15 cellular contexts compared by ENCODE assay signal in genomic region chr2:187078297-187078696, GRCh38.
A peak's percentile ranks its signal among the peaks of the same experiment; 100 is the strongest.
DNase-seq lines count a peak whose midpoint lies in the region; ATAC-seq, FAIRE-seq and TF ChIP-seq lines count a peak whose summit lies in the region.
"Had no signal": no experiment of that assay in that cellular context is flagged by ENCODE, and none has a peak within 500 bp of the region (broad histone marks: within the 10 kb centered on the region; RNA-seq: fewer than 3 reads in every experiment).

No MANE protein-coding gene starts in this region.

- H3K27ac ChIP-seq in astrocyte (ENCODE audit: low read depth, low read length) (no peak overlapping the region), hepatocyte (no peak overlapping the region), H9 (ENCODE audit: insufficient read length, low read depth, low read length) (no peak overlapping the region)
- H3K27ac ChIP-seq: coronary artery, PC-9 had no signal

- no peak overlapping the region for H3K27ac Mint-ChIP-seq in stimulated activated naive CD8-positive, alpha-beta T cell treated with anti-CD3 and anti-CD28 coated beads, Interleukin-15, amount 100 ng/mL, for 72 hours
- H3K27ac Mint-ChIP-seq in astrocyte (ENCODE audit: unreplicated experiment): no peak overlapping the region
- H3K27ac Mint-ChIP-seq in H9: peak overlapping the region in 1 of 3 experiments; percentile 44; a peak in 1 of 7 replicates
- H3K27ac Mint-ChIP-seq: activated CD4-positive, alpha-beta T cell treated with anti-CD3 and anti-CD28 coated beads for 36 hours; activated naive CD4-positive, alpha-beta T cell treated with anti-CD3 and anti-CD28 coated beads, Interleukin-2, amount 50 U/mL, for 24 hours; IgD-negative memory B cell; mesothelial cell of epicardium had no signal

- H3K23ac ChIP-seq in H9 (ENCODE audit: insufficient read length, low read depth, low read length): no peak overlapping the region

- no peaks in the 10 kb centered on the region for H3K27me3 Mint-ChIP-seq in stimulated activated naive CD8-positive, alpha-beta T cell treated with anti-CD3 and anti-CD28 coated beads, Interleukin-15, amount 100 ng/mL, for 72 hours
- H3K27me3 Mint-ChIP-seq in astrocyte (ENCODE audit: low read depth, unreplicated experiment): peaks cover 2% of the 10 kb centered on the region
- H3K27me3 Mint-ChIP-seq in H9 (ENCODE audit: low read depth): no peaks in the 10 kb centered on the region
- H3K27me3 Mint-ChIP-seq: activated CD4-positive, alpha-beta T cell treated with anti-CD3 and anti-CD28 coated beads for 36 hours; activated naive CD4-positive, alpha-beta T cell treated with anti-CD3 and anti-CD28 coated beads, Interleukin-2, amount 50 U/mL, for 24 hours; IgD-negative memory B cell had no signal

- H3K9me3 ChIP-seq in astrocyte (ENCODE audit: insufficient read depth, low read depth, low read length) (no peaks in the 10 kb centered on the region), hepatocyte (ENCODE audit: low read depth) (no peaks in the 10 kb centered on the region), H9 (ENCODE audit: control insufficient read depth, low read depth, low read length) (no peaks in the 10 kb centered on the region)

- peaks cover 0 to 9% of the 10 kb centered on the region in 2 donors for H3K9me3 Mint-ChIP-seq in stimulated activated naive CD8-positive, alpha-beta T cell treated with anti-CD3 and anti-CD28 coated beads, Interleukin-15, amount 100 ng/mL, for 72 hours
- H3K9me3 Mint-ChIP-seq in astrocyte (ENCODE audit: unreplicated experiment) (no peaks in the 10 kb centered on the region), H9 (peaks cover 6 to 7% of the 10 kb centered on the region in 2 experiments; a peak in 2 of 5 replicates)

- H4K91ac ChIP-seq in H9 (ENCODE audit: insufficient read length, low read depth, low read length): no peak overlapping the region

- TF ChIP-seq CTCF in astrocyte (IDR thresholded peaks at IDR 0.05; ENCODE audit: insufficient read depth, low read depth, low read length) (no peak), hepatocyte (IDR thresholded peaks at IDR 0.05; ENCODE audit: poor library complexity) (no peak), H9 (conservative IDR thresholded peaks at IDR 0.05) (no peak)

- no peak overlapping the region for H3K14ac ChIP-seq in H9 (ENCODE audit: insufficient read depth, low read length)

- no peak overlapping the region for H3K56ac ChIP-seq in H9 (ENCODE audit: insufficient read length, low read depth, low read length)

- no peak for FAIRE-seq in astrocyte (lab: Jason Lieb, UNC)

- H4K20me1 ChIP-seq in astrocyte (ENCODE audit: insufficient read depth, low read length): no peaks in the 10 kb centered on the region
- H4K20me1 ChIP-seq in hepatocyte (ENCODE audit: insufficient read depth, poor library complexity, severe bottlenecking): no peaks in the 10 kb centered on the region
- H4K20me1 ChIP-seq in H9 (ENCODE audit: control insufficient read depth, insufficient read depth, insufficient read length): no peaks in the 10 kb centered on the region

- no peak overlapping the region for H2BK120ac ChIP-seq in H9 (ENCODE audit: low read depth, low read length, poor library complexity, severe bottlenecking)

- DNase-seq in stimulated activated naive CD8-positive, alpha-beta T cell treated with anti-CD3 and anti-CD28 coated beads, Interleukin-15, Interleukin-2, amounts not matched to agents 100 U/mL and 50 U/mL, for 24 hours: no peak
- DNase-seq in stimulated activated naive CD8-positive, alpha-beta T cell treated with anti-CD3 and anti-CD28 coated beads, Interleukin-15, amount 100 ng/mL, for 72 hours: no peak
- DNase-seq in astrocyte (ENCODE audit: low read depth) (peak; percentile 14), hepatocyte (ENCODE audit: low spot score) (peak; percentile 15), OCI-M2 (lab: John Stamatoyannopoulos, UW; ENCODE audit: unreplicated experiment) (no peak), H9 (no peak), NCI-H69 (lab: John Stamatoyannopoulos, UW) (no peak), cerebellar cortex (ENCODE audit: low spot score) (no peak)
- DNase-seq: activated CD4-positive, alpha-beta T cell treated with anti-CD3 and anti-CD28 coated beads for 36 hours; NCI-H345; PC-9 had no signal

- WGBS in hepatocyte (ENCODE audit: low lambda C conversion rate, missing lambda C conversion rate): 78% methylated on average over 1 of the region's 1 CpG
- WGBS in H9 (ENCODE audit: extremely low coverage, insufficient read length, low lambda C conversion rate): no CpG with 5 or more reads among the region's 1 CpG

- peak; percentile 46 for ATAC-seq in stimulated activated naive CD8-positive, alpha-beta T cell treated with anti-CD3 and anti-CD28 coated beads, Interleukin-15, Interleukin-2, amounts not matched to agents 100 U/mL and 50 U/mL, for 24 hours
- ATAC-seq in stimulated activated naive CD8-positive, alpha-beta T cell treated with anti-CD3 and anti-CD28 coated beads, Interleukin-15, amount 100 ng/mL, for 72 hours: no peak
- ATAC-seq: activated CD4-positive, alpha-beta T cell treated with anti-CD3 and anti-CD28 coated beads for 36 hours had no signal

- no peaks in the 10 kb centered on the region for H3K27me3 ChIP-seq in astrocyte (ENCODE audit: insufficient read depth, low read length)
- H3K27me3 ChIP-seq in hepatocyte: no peaks in the 10 kb centered on the region
- H3K27me3 ChIP-seq in H9 (ENCODE audit: insufficient read depth, low read length): no peaks in the 10 kb centered on the region

- no peaks in the 10 kb centered on the region for H3K23me2 ChIP-seq in H9 (ENCODE audit: insufficient read length, low read depth, low read length, poor library complexity, severe bottlenecking)

- no peak overlapping the region for H2BK15ac ChIP-seq in H9 (ENCODE audit: low read depth, low read length)

- no peaks in the 10 kb centered on the region for H3K79me2 ChIP-seq in astrocyte (ENCODE audit: insufficient read depth, low read length)
- H3K79me2 ChIP-seq in hepatocyte: no peaks in the 10 kb centered on the region
- no peaks in the 10 kb centered on the region for H3K79me2 ChIP-seq in H9 (ENCODE audit: insufficient read depth, low read length)

- no peak overlapping the region for H3K4ac ChIP-seq in H9 (ENCODE audit: low read depth, low read length)

- H3K36me3 ChIP-seq in astrocyte (ENCODE audit: insufficient read depth, low read length): no peaks in the 10 kb centered on the region
- no peaks in the 10 kb centered on the region for H3K36me3 ChIP-seq in hepatocyte (replicated peaks; ENCODE audit: insufficient read depth, low read depth)

- H4K8ac ChIP-seq in H9 (replicated peaks; ENCODE audit: insufficient read length, low read depth, low read length): no peak overlapping the region

- no peaks in the 10 kb centered on the region for H3K9me2 ChIP-seq in hepatocyte (replicated peaks; ENCODE audit: insufficient read depth)

- H2AFZ ChIP-seq in astrocyte (ENCODE audit: low read depth, low read length): no peak overlapping the region
- H2AFZ ChIP-seq in hepatocyte: no peak overlapping the region
- no peak overlapping the region for H2AFZ ChIP-seq in H9 (ENCODE audit: low read length)
- H2AFZ ChIP-seq: PC-9 had no signal

- no peak overlapping the region for H4K5ac ChIP-seq in H9 (ENCODE audit: insufficient read length, low read depth, low read length)

- H3K36me3 Mint-ChIP-seq in astrocyte (ENCODE audit: low read depth, unreplicated experiment) (no peaks in the 10 kb centered on the region), H9 (ENCODE audit: insufficient read depth in 1 of 3, low read depth in 3 of 3) (peaks cover 0 to 7% (median 3%) of the 10 kb centered on the region in 3 experiments; a peak in 3 of 7 replicates)
- H3K36me3 Mint-ChIP-seq: activated naive CD4-positive, alpha-beta T cell treated with anti-CD3 and anti-CD28 coated beads, Interleukin-2, amount 50 U/mL, for 24 hours; IgD-negative memory B cell; mesothelial cell of epicardium had no signal

- no peak overlapping the region for H3K4me3 Mint-ChIP-seq in stimulated activated naive CD8-positive, alpha-beta T cell treated with anti-CD3 and anti-CD28 coated beads, Interleukin-15, amount 100 ng/mL, for 72 hours
- H3K4me3 Mint-ChIP-seq in astrocyte (ENCODE audit: unreplicated experiment): no peak overlapping the region
- H3K4me3 Mint-ChIP-seq in H9: no peak overlapping the region
- H3K4me3 Mint-ChIP-seq: activated CD4-positive, alpha-beta T cell treated with anti-CD3 and anti-CD28 coated beads for 36 hours; activated naive CD4-positive, alpha-beta T cell treated with anti-CD3 and anti-CD28 coated beads, Interleukin-2, amount 50 U/mL, for 24 hours; IgD-negative memory B cell; mesothelial cell of epicardium had no signal

- no peak overlapping the region for H2BK12ac ChIP-seq in H9 (ENCODE audit: insufficient read length, low read depth, low read length)

- H3K9ac ChIP-seq in astrocyte (ENCODE audit: low read length) (no peak overlapping the region), H9 (ENCODE audit: extremely low read depth, insufficient read length, low read length) (no peak overlapping the region)

- H3K4me2 ChIP-seq in astrocyte (ENCODE audit: low read length): no peak overlapping the region
- no peak overlapping the region for H3K4me2 ChIP-seq in hepatocyte
- no peak overlapping the region for H3K4me2 ChIP-seq in H9 (ENCODE audit: insufficient read depth, insufficient read length, low read length)
- H3K4me2 ChIP-seq: PC-9 had no signal

- H2BK20ac ChIP-seq in H9 (ENCODE audit: low read depth, low read length, poor library complexity, severe bottlenecking): no peak overlapping the region

- H3K4me1 ChIP-seq in astrocyte (ENCODE audit: insufficient read depth, low read length) (no peaks in the 10 kb centered on the region), hepatocyte (ENCODE audit: insufficient read depth) (no peaks in the 10 kb centered on the region), H9 (ENCODE audit: insufficient read depth, low read length) (no peaks in the 10 kb centered on the region; the same call in 1 of the 2 replicates)

- no peak overlapping the region for H2AK5ac ChIP-seq in H9 (ENCODE audit: insufficient read length, low read length)

- H3K4me3 ChIP-seq in astrocyte (ENCODE audit: insufficient read depth, low read depth, low read length) (no peak overlapping the region), hepatocyte (no peak overlapping the region)
- H3K4me3 ChIP-seq: coronary artery, PC-9 had no signal

- no peak overlapping the region for H3T11ph ChIP-seq in H9 (ENCODE audit: low read length)

- H3K4me1 Mint-ChIP-seq in stimulated activated naive CD8-positive, alpha-beta T cell treated with anti-CD3 and anti-CD28 coated beads, Interleukin-15, amount 100 ng/mL, for 72 hours: no peaks in the 10 kb centered on the region
- H3K4me1 Mint-ChIP-seq in astrocyte (ENCODE audit: low read depth, unreplicated experiment) (peaks cover 3% of the 10 kb centered on the region), H9 (peaks cover 5 to 6% of the 10 kb centered on the region in 2 experiments; a peak in 3 of 4 replicates)
- H3K4me1 Mint-ChIP-seq: activated CD4-positive, alpha-beta T cell treated with anti-CD3 and anti-CD28 coated beads for 36 hours; activated naive CD4-positive, alpha-beta T cell treated with anti-CD3 and anti-CD28 coated beads, Interleukin-2, amount 50 U/mL, for 24 hours; IgD-negative memory B cell; mesothelial cell of epicardium had no signal

- no peaks in the 10 kb centered on the region for H3K79me1 ChIP-seq in H9 (ENCODE audit: insufficient read depth, low read depth, low read length, poor library complexity, severe bottlenecking)

- no peak overlapping the region for H3K18ac ChIP-seq in H9 (ENCODE audit: insufficient read length, low read depth, low read length)

- no peak overlapping the region for H2BK5ac ChIP-seq in H9 (ENCODE audit: insufficient read length, low read length)

Comparison
In these comparisons a context has a peak if more than half of its experiments do, and no peak if none do; other contexts are left out.
1. DNase-seq: peak in astrocyte (single experiment) and hepatocyte (single experiment); none in stimulated activated naive CD8-positive, alpha-beta T cell treated with anti-CD3 and anti-CD28 coated beads, Interleukin-15, Interleukin-2, amounts not matched to agents 100 U/mL and 50 U/mL, for 24 hours (single experiment), stimulated activated naive CD8-positive, alpha-beta T cell treated with anti-CD3 and anti-CD28 coated beads, Interleukin-15, amount 100 ng/mL, for 72 hours (0 of 2), OCI-M2 (single experiment), H9 (single experiment), NCI-H69 (single experiment) and cerebellar cortex (single experiment).